Comparison of ENCODE assay signal across 8 cellular contexts in genomic region chr2:56008661-56009411, GRCh38.
DNase-seq lines count a peak whose midpoint lies in the region; ATAC-seq, FAIRE-seq and TF ChIP-seq lines count a peak whose summit lies in the region.

No MANE protein-coding gene starts in this region.

- no peak for TF ChIP-seq CTCF in K562 (IDR thresholded peaks at IDR 0.05 in 2 of 3, conservative IDR thresholded peaks at IDR 0.05 in 1 of 3; ENCODE audit: insufficient read depth in 2 of 3, low read depth in 1 of 3, low read length in 3 of 3)

- H2AFZ ChIP-seq in K562 (ENCODE audit: low read depth, low read length): no peak overlapping the region

- POLR2A ChIA-PET in K562 (lab: Yijun Ruan, JAX): interaction anchor here (0.9 kb wide), 1 partner anchor 10 kb away, joined by 3 read pairs; no protein-coding TSS in a partner anchor

- no peak for TF ChIP-seq EP300 in K562 (IDR thresholded peaks at IDR 0.05; ENCODE audit: low read length)

- no peak for FAIRE-seq in K562 (lab: Jason Lieb, UNC)

- 2% methylated on average over 8 of the region's 8 CpGs for WGBS in K562 (ENCODE audit: insufficient coverage, low coverage, missing lambda C conversion rate)
- 28 to 29% methylated on average over 8 of the region's 8 CpGs for WGBS in aorta, 2 donors

- H3K27me3 ChIP-seq in K562 (ENCODE audit: control insufficient read depth in 2 of 2, insufficient read depth in 2 of 2, low read length in 2 of 2): no peaks in the 10 kb centered on the region
- H3K27me3 ChIP-seq in aorta (ENCODE audit: control insufficient read depth in 1 of 2, insufficient read depth in 2 of 2, low read length in 1 of 2): no peaks in the 10 kb centered on the region

- in situ Hi-C loops in K562 (cut with MboI) (loop anchor here (5.0 kb wide), 1 partner anchor 292 kb away; no protein-coding TSS in a partner anchor), G401 (cut with HindIII; ENCODE audit: low sequenced_read_pairs) (no loop called here)

- H3K27ac ChIP-seq in K562 (ENCODE audit: extremely low read depth, low read depth, low read length) (no peak overlapping the region), aorta (ENCODE audit: low read depth in 1 of 2, low read length in 2 of 2) (peak overlapping the region in 1 of 2 donors; percentile 36)

- TF ChIP-seq RAD21 in K562 (CRISPR knock-in tag; conservative IDR thresholded peaks at IDR 0.05 in 1 of 2, IDR thresholded peaks at IDR 0.05 in 1 of 2): no peak

- CTCF ChIA-PET in K562 (lab: Yijun Ruan, JAX; ENCODE audit: low intra/inter-chr PET ratio): interaction anchor here (2.1 to 2.5 kb wide), 2 partner anchors 237 to 291 kb away, joined by 10 to 22 read pairs; no protein-coding TSS in a partner anchor

- no peak overlapping the region for H3K9ac ChIP-seq in K562 (ENCODE audit: insufficient read depth in 1 of 2, low read depth in 2 of 2, low read length in 2 of 2)

- H3K4me1 ChIP-seq in K562 (replicated peaks in 1 of 2; ENCODE audit: control insufficient read depth in 2 of 2, insufficient read depth in 2 of 2, low read length in 2 of 2) (no peaks in the 10 kb centered on the region), aorta (ENCODE audit: control insufficient read depth in 1 of 2, insufficient read depth in 2 of 2, low read length in 2 of 2) (peaks cover 2 to 3% of the 10 kb centered on the region in 2 donors)

- BruUV-seq in K562 (replicated peaks; lab: Mats Ljungman, UMichigan): no TSS peak

- DNase-seq in AG20443 (ENCODE audit: low spot score) (peak; percentile 90), NCI-H187 treated with DMSO at 0.1 percent for 48 hours (lab: John Stamatoyannopoulos, UW) (peak; percentile 83), K562 (ENCODE audit: extremely low read depth in 1 of 4, low spot score in 3 of 4) (no peak), islet precursor cell (peak; percentile 62), aorta (peak; percentile 70 to 77), GOT3 (lab: John Stamatoyannopoulos, UW) (no peak), G401 (ENCODE audit: low spot score) (no peak)

- no peak for TF ChIP-seq POLR2A in K562 (conservative IDR thresholded peaks at IDR 0.05)

- no peaks in the 10 kb centered on the region for H4K20me1 ChIP-seq in K562 (replicated peaks; ENCODE audit: control insufficient read depth, insufficient read depth, low read length)

- no peaks in the 10 kb centered on the region for H3K79me2 ChIP-seq in K562 (ENCODE audit: control insufficient read depth, insufficient read depth, low read length)

- H3K4me3 ChIP-seq in K562: no peak overlapping the region
- H3K4me3 ChIP-seq in aorta (ENCODE audit: low read length in 2 of 2): no peak overlapping the region

- H3K36me3 ChIP-seq in K562 (ENCODE audit: control insufficient read depth, insufficient read depth, low read length) (no peaks in the 10 kb centered on the region), aorta (ENCODE audit: control insufficient read depth in 1 of 2, insufficient read depth in 2 of 2, low read length in 1 of 2) (no peaks in the 10 kb centered on the region)

- no peak overlapping the region for H3K4me2 ChIP-seq in K562 (ENCODE audit: insufficient read depth, low read length)

- H3K9me1 ChIP-seq in K562 (ENCODE audit: control insufficient read depth, insufficient read depth, low read length): no peaks in the 10 kb centered on the region

- no peak for ATAC-seq in K562
- ATAC-seq in aorta (ENCODE audit: low FRiP score): peak; percentile 84
- no peak for ATAC-seq in HG03025 (IDR thresholded peaks at IDR 0.05; ENCODE audit: low FRiP score, unreplicated experiment)

- H3K9me3 ChIP-seq in K562 (replicated peaks; ENCODE audit: control insufficient read depth, insufficient read depth, low read depth, low read length) (no peaks in the 10 kb centered on the region), aorta (ENCODE audit: control insufficient read depth, low read length) (no peaks in the 10 kb centered on the region)

- intact Hi-C loops in K562 (cut with micrococcal nuclease) (loop anchor here (1.0 to 5.0 kb wide), 2 partner anchors 237 to 291 kb away; no protein-coding TSS in a partner anchor), aorta (cut with DNase I) (loop anchor here (1.0 to 5.0 kb wide), 3 partner anchors 42 to 292 kb away; no protein-coding TSS in a partner anchor)

TF ChIP-seq in K562, 482 proteins besides CTCF, POLR2A, EP300 and RAD21:
- TF ChIP-seq RFX1 (IDR thresholded peaks at IDR 0.05): peak; percentile 30; the same call in 1 of the 2 replicates
- no peak for TF ChIP-seq NR4A1 (CRISPR knock-in tag; IDR thresholded peaks at IDR 0.05)
- TF ChIP-seq NR4A1 (tag; IDR thresholded peaks at IDR 0.05): no peak
TF ChIP-seq in K562: peak in this region for 1.

Comparison
In these comparisons a context has a peak if more than half of its experiments do, and no peak if none do; other contexts are left out.
1. DNase-seq: peak in AG20443 (single experiment), NCI-H187 treated with DMSO at 0.1 percent for 48 hours (single experiment), islet precursor cell (single experiment) and aorta (2 of 2); none in K562 (0 of 4), GOT3 (single experiment) and G401 (single experiment).